Comparison of ENCODE assay signal across 8 cellular contexts in genomic region chr17:45060382-45060823, GRCh38. TPM values are rescaled to one million over a fixed set of nuclear protein-coding genes. Genes with fewer than 3 reads are reported as not detected.
DNase-seq lines count a peak whose midpoint lies in the region; ATAC-seq lines count a peak whose summit lies in the region.

No MANE protein-coding gene starts in this region.

- no peaks in the 10 kb centered on the region for H3K27me3 ChIP-seq in iPS-15b (ENCODE audit: control insufficient read depth, insufficient read depth, low read length)

- H3K36me3 Mint-ChIP-seq in activated CD4-positive, alpha-beta T cell treated with anti-CD3 and anti-CD28 coated beads, Interleukin-2, amount 10 ng/mL, durations not matched to agents 24 days and 14 days (ENCODE audit: low read depth), result peaks cover 24% of the 10 kb centered on the region
- H3K36me3 Mint-ChIP-seq in activated naive CD4-positive, alpha-beta T cell treated with anti-CD3 and anti-CD28 coated beads, Interleukin-2, amount 50 U/mL, for 72 hours, result peaks cover 21% of the 10 kb centered on the region in 2 donors
- H3K36me3 Mint-ChIP-seq in stimulated activated naive B cell treated with anti-CD40 and anti-IgM and Interleukin-4, amounts not matched to agents 10 μg/mL and 1 μg/mL and 100 μg/mL, for 72 hours, result peaks cover 10 to 23% of the 10 kb centered on the region in 2 donors

- H3K9ac ChIP-seq in iPS-15b (ENCODE audit: low read depth, low read length), result peak overlapping the region; percentile 62

- DNase-seq in activated CD4-positive, alpha-beta T cell treated with anti-CD3 and anti-CD28 coated beads, Interleukin-2, amount 10 ng/mL, durations not matched to agents 24 days and 14 days, result peak; percentile 64
- no peak for DNase-seq in activated CD4-positive, alpha-beta T cell treated with anti-CD3 and anti-CD28 coated beads, Interleukin-2, amount 50 U/mL, for 1 hour
- no peak for DNase-seq in activated naive CD4-positive, alpha-beta T cell treated with anti-CD3 and anti-CD28 coated beads, Interleukin-2, amount 50 U/mL, for 72 hours (ENCODE audit: low spot score in 2 of 2)
- no peak for DNase-seq in stimulated activated naive B cell treated with anti-CD40 and anti-IgM and Interleukin-4, amounts not matched to agents 10 μg/mL and 1 μg/mL and 100 μg/mL, for 72 hours
- no peak for DNase-seq in central memory CD4-positive, alpha-beta T cell
- no peak for DNase-seq in SW 1271 (lab: John Stamatoyannopoulos, UW)

- intact Hi-C loops in activated CD4-positive, alpha-beta T cell treated with anti-CD3 and anti-CD28 coated beads, Interleukin-2, amount 10 ng/mL, durations not matched to agents 24 days and 14 days (cut with micrococcal nuclease), result loop anchor here (2.0 to 5.0 kb wide), 4 partner anchors 74 to 252 kb away; partner anchors contain the start of genes ACBD4 and HEXIM1

- peaks cover 2% of the 10 kb centered on the region for H3K4me1 ChIP-seq in iPS-15b (ENCODE audit: control insufficient read depth, insufficient read depth, low read length)

- peak in 1 of 2 donors; percentile 0 for ATAC-seq in activated naive CD4-positive, alpha-beta T cell treated with anti-CD3 and anti-CD28 coated beads, Interleukin-2, amount 50 U/mL, for 72 hours
- ATAC-seq in stimulated activated naive B cell treated with anti-CD40 and anti-IgM and Interleukin-4, amounts not matched to agents 10 μg/mL and 1 μg/mL and 100 μg/mL, for 72 hours (replicated peaks), result peak in 1 of 2 donors; percentile 2
- ATAC-seq in HG03432 (IDR thresholded peaks at IDR 0.05; ENCODE audit: unreplicated experiment), result no peak

- peak overlapping the region; percentile 91 for H3K4me3 Mint-ChIP-seq in activated CD4-positive, alpha-beta T cell treated with anti-CD3 and anti-CD28 coated beads, Interleukin-2, amount 10 ng/mL, durations not matched to agents 24 days and 14 days
- peak overlapping the region; percentile 92 for H3K4me3 Mint-ChIP-seq in stimulated activated naive B cell treated with anti-CD40 and anti-IgM and Interleukin-4, amounts not matched to agents 10 μg/mL and 1 μg/mL and 100 μg/mL, for 72 hours

- peaks cover 34% of the 10 kb centered on the region for H3K4me1 Mint-ChIP-seq in activated CD4-positive, alpha-beta T cell treated with anti-CD3 and anti-CD28 coated beads, Interleukin-2, amount 10 ng/mL, durations not matched to agents 24 days and 14 days
- peaks cover 20 to 53% of the 10 kb centered on the region in 2 donors for H3K4me1 Mint-ChIP-seq in stimulated activated naive B cell treated with anti-CD40 and anti-IgM and Interleukin-4, amounts not matched to agents 10 μg/mL and 1 μg/mL and 100 μg/mL, for 72 hours

- peak overlapping the region; percentile 98 for H3K4me3 ChIP-seq in iPS-15b (ENCODE audit: low read depth, low read length)

- H3K27ac Mint-ChIP-seq in activated CD4-positive, alpha-beta T cell treated with anti-CD3 and anti-CD28 coated beads, Interleukin-2, amount 10 ng/mL, durations not matched to agents 24 days and 14 days, result peak overlapping the region; percentile 100
- H3K27ac Mint-ChIP-seq in activated naive CD4-positive, alpha-beta T cell treated with anti-CD3 and anti-CD28 coated beads, Interleukin-2, amount 50 U/mL, for 72 hours, result peak overlapping the region; percentile 87 to 100
- peak overlapping the region; percentile 99 for H3K27ac Mint-ChIP-seq in stimulated activated naive B cell treated with anti-CD40 and anti-IgM and Interleukin-4, amounts not matched to agents 10 μg/mL and 1 μg/mL and 100 μg/mL, for 72 hours

- H3K27me3 Mint-ChIP-seq in activated CD4-positive, alpha-beta T cell treated with anti-CD3 and anti-CD28 coated beads, Interleukin-2, amount 10 ng/mL, durations not matched to agents 24 days and 14 days, result no peaks in the 10 kb centered on the region
- H3K27me3 Mint-ChIP-seq in stimulated activated naive B cell treated with anti-CD40 and anti-IgM and Interleukin-4, amounts not matched to agents 10 μg/mL and 1 μg/mL and 100 μg/mL, for 72 hours, result no peaks in the 10 kb centered on the region

- H3K9me3 Mint-ChIP-seq in activated CD4-positive, alpha-beta T cell treated with anti-CD3 and anti-CD28 coated beads, Interleukin-2, amount 10 ng/mL, durations not matched to agents 24 days and 14 days, result no peaks in the 10 kb centered on the region
- H3K9me3 Mint-ChIP-seq in activated naive CD4-positive, alpha-beta T cell treated with anti-CD3 and anti-CD28 coated beads, Interleukin-2, amount 50 U/mL, for 72 hours, result no peaks in the 10 kb centered on the region
- H3K9me3 Mint-ChIP-seq in stimulated activated naive B cell treated with anti-CD40 and anti-IgM and Interleukin-4, amounts not matched to agents 10 μg/mL and 1 μg/mL and 100 μg/mL, for 72 hours, result no peaks in the 10 kb centered on the region

- H3K36me3 ChIP-seq in iPS-15b (ENCODE audit: control insufficient read depth, insufficient read depth, low read length), result no peaks in the 10 kb centered on the region

- no peaks in the 10 kb centered on the region for H3K9me3 ChIP-seq in iPS-15b (ENCODE audit: control insufficient read depth, insufficient read depth, low read length)

RNA-seq across cellular contexts. Expression of gene NMT1, which starts 0.7 kb away (rescaled TPM):
- total RNA-seq in activated CD4-positive, alpha-beta T cell treated with anti-CD3 and anti-CD28 coated beads, Interleukin-2, amount 10 ng/mL, durations not matched to agents 24 days and 14 days, result 176 and 182 TPM in 2 replicates
- total RNA-seq in activated naive CD4-positive, alpha-beta T cell treated with anti-CD3 and anti-CD28 coated beads, Interleukin-2, amount 50 U/mL, for 72 hours, result 100 to 1,000 TPM; 130 to 270 TPM

RNA-seq across cellular contexts. Expression of gene DCAKD, which starts 9.0 kb away (rescaled TPM):
- total RNA-seq in activated CD4-positive, alpha-beta T cell treated with anti-CD3 and anti-CD28 coated beads, Interleukin-2, amount 10 ng/mL, durations not matched to agents 24 days and 14 days, result 24.6 and 25.4 TPM in 2 replicates
- total RNA-seq in activated naive CD4-positive, alpha-beta T cell treated with anti-CD3 and anti-CD28 coated beads, Interleukin-2, amount 50 U/mL, for 72 hours, result 10 to 100 TPM; 38.9 to 93.4 TPM
